In genomic region chr14:68775614-68776126, GRCh38 we compare ENCODE assay signal across 4 cellular contexts.
TF ChIP-seq lines count a peak whose summit lies in the region.

No MANE protein-coding gene starts in this region.

TF ChIP-seq in SK-N-SH, 30 proteins besides CTCF, POLR2A, EP300 and RAD21:
- no peak for TF ChIP-seq SMC3 (IDR thresholded peaks at IDR 0.05; ENCODE audit: low read depth, low read length)
- no peak for TF ChIP-seq TCF12 (IDR thresholded peaks at IDR 0.05)
- TF ChIP-seq USF1 (IDR thresholded peaks at IDR 0.05; ENCODE audit: borderline replicate concordance, low read depth), result no peak
- TF ChIP-seq MXI1 (IDR thresholded peaks at IDR 0.05; ENCODE audit: low read depth, low read length), result no peak
- no peak for TF ChIP-seq POLR2AphosphoS5 (IDR thresholded peaks at IDR 0.05; ENCODE audit: low read depth, low read length)

TF ChIP-seq in SK-N-SH treated with all-trans-retinoic acid at 6 μM for 48 hours, 23 proteins besides CTCF, POLR2A, EP300 and RAD21:
- TF ChIP-seq ZFP30 (CRISPR knock-in tag; IDR thresholded peaks at IDR 0.05), result no peak
- TF ChIP-seq ZNF8 (CRISPR knock-in tag; IDR thresholded peaks at IDR 0.05), result no peak
- TF ChIP-seq GLIS3 (CRISPR knock-in tag; IDR thresholded peaks at IDR 0.05), result no peak
- no peak for TF ChIP-seq OSR1 (CRISPR knock-in tag; IDR thresholded peaks at IDR 0.05)

TF ChIP-seq in HCT116, 20 proteins besides CTCF, POLR2A, EP300 and RAD21:
- TF ChIP-seq ATF3 (IDR thresholded peaks at IDR 0.05) (no peak), JUND (IDR thresholded peaks at IDR 0.05) (no peak), ZNF274 (IDR thresholded peaks at IDR 0.05; ENCODE audit: low read depth, low read length) (no peak), SP1 (IDR thresholded peaks at IDR 0.05; ENCODE audit: low read depth) (no peak), REST (IDR thresholded peaks at IDR 0.05; ENCODE audit: low read depth) (no peak), SRF (IDR thresholded peaks at IDR 0.05; ENCODE audit: low read depth) (no peak), EZH2 (IDR thresholded peaks at IDR 0.05) (no peak), EGR1 (IDR thresholded peaks at IDR 0.05; ENCODE audit: low read depth) (no peak), TCF7L2 (IDR thresholded peaks at IDR 0.05; ENCODE audit: borderline replicate concordance, extremely low read depth, insufficient read depth, insufficient read length) (no peak)

TF ChIP-seq in K562, 482 proteins besides CTCF, POLR2A, EP300 and RAD21:
- TF ChIP-seq RHOXF2B (CRISPR knock-in tag; conservative IDR thresholded peaks at IDR 0.05), result no peak
- TF ChIP-seq DACH1 (IDR thresholded peaks at IDR 0.05; ENCODE audit: partially characterized antibody), result no peak
- TF ChIP-seq YBX1 (IDR thresholded peaks at IDR 0.05), result no peak
- no peak for TF ChIP-seq ZNF274 (IDR thresholded peaks at IDR 0.05; ENCODE audit: borderline replicate concordance, low read depth, low read length)
- no peak for TF ChIP-seq CC2D1A (IDR thresholded peaks at IDR 0.05)
- no peak for TF ChIP-seq REST (CRISPR knock-in tag; IDR thresholded peaks at IDR 0.05; ENCODE audit: low read depth)
- no peak for TF ChIP-seq THRAP3 (IDR thresholded peaks at IDR 0.05; ENCODE audit: borderline replicate concordance)
- TF ChIP-seq THRB (CRISPR knock-in tag; conservative IDR thresholded peaks at IDR 0.05), result no peak
- peak; percentile 35; the same call in 1 of the 2 replicates for TF ChIP-seq HMBOX1 (IDR thresholded peaks at IDR 0.05)
- TF ChIP-seq ZBTB43 (CRISPR knock-in tag; IDR thresholded peaks at IDR 0.05), result no peak
- no peak for TF ChIP-seq GABPB2 (CRISPR knock-in tag; conservative IDR thresholded peaks at IDR 0.05)
- TF ChIP-seq ZNF431 (CRISPR knock-in tag; IDR thresholded peaks at IDR 0.05), result peak; percentile 84
- no peak for TF ChIP-seq ARHGAP35 (IDR thresholded peaks at IDR 0.05; ENCODE audit: partially characterized antibody)
